Comparison of ENCODE assay signal across 8 cellular contexts in genomic region chr18:13800505-13801259, GRCh38. TPM values are rescaled to one million over a fixed set of nuclear protein-coding genes. Genes with fewer than 3 reads are reported as not detected.
DNase-seq lines count a peak whose midpoint lies in the region; ATAC-seq and TF ChIP-seq lines count a peak whose summit lies in the region.

No MANE protein-coding gene starts in this region.

- peak overlapping the region in 1 of 2 donors; percentile 36 for H3K9ac ChIP-seq in stomach smooth muscle (ENCODE audit: low read length in 2 of 2)

- H3K27ac Mint-ChIP-seq in activated CD8-positive, alpha-beta T cell treated with anti-CD3 and anti-CD28 coated beads for 36 hours: no peak overlapping the region

- CTCF ChIA-PET in activated CD8-positive, alpha-beta T cell treated with anti-CD3 and anti-CD28 coated beads for 36 hours (lab: Charles Lee): interaction anchor here (0.9 to 5.6 kb wide), 4 partner anchors 12 to 281 kb away, joined by 3 to 47 read pairs (median 3); no protein-coding TSS in a partner anchor

- peak; percentile 14 for TF ChIP-seq CTCF in activated CD8-positive, alpha-beta T cell treated with anti-CD3 and anti-CD28 coated beads for 36 hours (IDR thresholded peaks at IDR 0.05)
- TF ChIP-seq CTCF in epithelial cell of proximal tubule (conservative IDR thresholded peaks at IDR 0.05; ENCODE audit: low read depth, low read length): peak; percentile 56

- ATAC-seq in activated CD8-positive, alpha-beta T cell treated with anti-CD3 and anti-CD28 coated beads for 36 hours: peak; percentile 96

- POLR2A ChIA-PET in activated CD8-positive, alpha-beta T cell treated with anti-CD3 and anti-CD28 coated beads for 36 hours (lab: Charles Lee): no interaction called here

- H3K36me3 ChIP-seq in muscle layer of duodenum (ENCODE audit: control insufficient read depth in 1 of 2, insufficient read depth in 2 of 2, low read length in 2 of 2) (no peaks in the 10 kb centered on the region), stomach smooth muscle (ENCODE audit: control insufficient read depth in 2 of 2, insufficient read depth in 2 of 2, low read length in 2 of 2) (no peaks in the 10 kb centered on the region)

- H3K9me3 ChIP-seq in muscle layer of duodenum (ENCODE audit: control insufficient read depth in 1 of 2, low read length in 2 of 2) (no peaks in the 10 kb centered on the region), stomach smooth muscle (ENCODE audit: control insufficient read depth in 2 of 2, low read length in 2 of 2) (no peaks in the 10 kb centered on the region)

- H3K4me1 ChIP-seq in muscle layer of duodenum (ENCODE audit: control insufficient read depth in 1 of 2, insufficient read depth in 2 of 2, low read length in 2 of 2): peaks cover 0 to 10% of the 10 kb centered on the region in 2 donors
- H3K4me1 ChIP-seq in stomach smooth muscle (ENCODE audit: control insufficient read depth, insufficient read depth, low read length): peaks cover 7% of the 10 kb centered on the region

- H3K36me3 Mint-ChIP-seq in activated CD8-positive, alpha-beta T cell treated with anti-CD3 and anti-CD28 coated beads for 36 hours (ENCODE audit: low read depth): no peaks in the 10 kb centered on the region

- H3K4me3 ChIP-seq in epithelial cell of proximal tubule (ENCODE audit: low read depth, low read length) (peak overlapping the region; percentile 50), muscle layer of duodenum (ENCODE audit: low read depth in 1 of 2, low read length in 2 of 2) (peak overlapping the region; percentile 19 to 54), stomach smooth muscle (ENCODE audit: low read length in 2 of 2) (peak overlapping the region; percentile 60 to 65)

- no peaks in the 10 kb centered on the region for H3K27me3 ChIP-seq in muscle layer of duodenum (ENCODE audit: low read depth, low read length)
- peaks cover 16 to 32% of the 10 kb centered on the region in 2 donors for H3K27me3 ChIP-seq in stomach smooth muscle (ENCODE audit: control insufficient read depth in 1 of 2, insufficient read depth in 2 of 2, low read length in 2 of 2)

- intact Hi-C loops in activated CD8-positive, alpha-beta T cell treated with anti-CD3 and anti-CD28 coated beads for 36 hours (cut with micrococcal nuclease): loop anchor here (10.0 kb wide), 2 partner anchors 146 to 246 kb away; no protein-coding TSS in a partner anchor

- peaks cover 2% of the 10 kb centered on the region for H3K9me3 Mint-ChIP-seq in activated CD8-positive, alpha-beta T cell treated with anti-CD3 and anti-CD28 coated beads for 36 hours

- DNase-seq in NCI-H526 (lab: John Stamatoyannopoulos, UW) (peak; percentile 10 to 72), NCI-H526 treated with DMSO at 0.1 percent for 48 hours (lab: John Stamatoyannopoulos, UW) (no peak), NCI-H146 treated with DMSO at 0.1 percent for 48 hours (lab: John Stamatoyannopoulos, UW; ENCODE audit: unreplicated experiment) (peak; percentile 19), epithelial cell of proximal tubule (ENCODE audit: low read depth) (no peak), activated gamma-delta T cell treated with Interleukin-2 at 50 U/mL for 16 hours (no peak)
- DNase-seq in activated CD8-positive, alpha-beta T cell treated with anti-CD3 and anti-CD28 coated beads for 36 hours: peak; percentile 68

- peaks cover 5% of the 10 kb centered on the region for H3K4me1 Mint-ChIP-seq in activated CD8-positive, alpha-beta T cell treated with anti-CD3 and anti-CD28 coated beads for 36 hours (ENCODE audit: low read depth)

- peaks cover 41% of the 10 kb centered on the region for H3K27me3 Mint-ChIP-seq in activated CD8-positive, alpha-beta T cell treated with anti-CD3 and anti-CD28 coated beads for 36 hours

- peak overlapping the region; percentile 15 for H3K4me3 Mint-ChIP-seq in activated CD8-positive, alpha-beta T cell treated with anti-CD3 and anti-CD28 coated beads for 36 hours

- H3K27ac ChIP-seq in muscle layer of duodenum (ENCODE audit: low read length): no peak overlapping the region
- no peak overlapping the region for H3K27ac ChIP-seq in stomach smooth muscle (ENCODE audit: low read length)

RNA-seq across cellular contexts. Expression of gene MC5R, which starts 23.3 kb away (rescaled TPM):
- total RNA-seq in activated CD8-positive, alpha-beta T cell treated with anti-CD3 and anti-CD28 coated beads for 36 hours: not detected
- total RNA-seq in epithelial cell of proximal tubule: not detected in 2 replicates

Comparison
In these comparisons a context has a peak if more than half of its experiments do, and no peak if none do; other contexts are left out.
1. DNase-seq: peak in NCI-H526 (2 of 2), NCI-H146 treated with DMSO at 0.1 percent for 48 hours (single experiment) and activated CD8-positive, alpha-beta T cell treated with anti-CD3 and anti-CD28 coated beads for 36 hours (single experiment); none in NCI-H526 treated with DMSO at 0.1 percent for 48 hours (single experiment), epithelial cell of proximal tubule (single experiment) and activated gamma-delta T cell treated with Interleukin-2 at 50 U/mL for 16 hours (single experiment).
2. Peak in every context shown above with its lines, with median percentiles within 50 percentile points of each other: H3K4me3 ChIP-seq.